12 cellular contexts compared by ENCODE assay signal in the genomic region with DNA sequence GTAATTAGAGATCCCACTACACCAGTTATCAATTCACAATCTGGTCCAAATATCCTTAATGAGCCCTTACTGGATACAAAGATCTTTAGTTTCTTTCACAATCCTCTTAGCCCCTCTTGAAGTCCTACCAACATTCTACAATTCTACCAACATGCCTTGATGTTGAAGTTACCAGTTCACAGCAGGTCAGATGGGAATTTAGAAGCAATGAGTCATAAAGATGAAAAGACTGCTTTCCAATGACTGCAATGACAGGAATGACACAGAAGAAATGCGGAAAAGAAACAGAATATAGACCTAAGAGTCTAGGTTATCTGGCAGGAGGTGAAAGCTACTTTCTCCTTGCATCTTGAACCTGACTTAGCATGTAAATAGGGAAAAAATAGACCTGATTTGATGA. TPM values are rescaled to one million over a fixed set of nuclear protein-coding genes. Genes with fewer than 3 reads are reported as not detected.
DNase-seq lines count a peak whose midpoint lies in the region; ATAC-seq and TF ChIP-seq lines count a peak whose summit lies in the region.
"Had no signal": no experiment of that assay in that cellular context is flagged by ENCODE, and none has a peak within 500 bp of the region (broad histone marks: within the 10 kb centered on the region; RNA-seq: fewer than 3 reads in every experiment).

No MANE protein-coding gene starts in this region.

- peak in 1 of 2 donors; percentile 38 for TF ChIP-seq POLR2A in adrenal gland (IDR thresholded peaks at IDR 0.05)

- no peak overlapping the region for H3K4me2 ChIP-seq in hepatocyte

- no peak overlapping the region for H3K4me3 Mint-ChIP-seq in natural killer cell
- H3K4me3 Mint-ChIP-seq: B cell had no signal

- H3K27ac ChIP-seq in adrenal gland (peak overlapping the region in 4 of 5 donors; percentile 9 to 59 (median 46)), hepatocyte (no peak overlapping the region)

- no peak overlapping the region for H3K27ac Mint-ChIP-seq in natural killer cell
- H3K27ac Mint-ChIP-seq: B cell had no signal

- H2AFZ ChIP-seq in hepatocyte: no peak overlapping the region

- ATAC-seq in natural killer cell: no peak
- no peak for ATAC-seq in HG03108 (IDR thresholded peaks at IDR 0.05; ENCODE audit: unreplicated experiment)

- no peaks in the 10 kb centered on the region for H3K79me2 ChIP-seq in hepatocyte

- WGBS in adrenal gland, 4 donors: 39 to 51% (median 50%) methylated on average over 1 of the region's 1 CpG
- 57% methylated on average over 1 of the region's 1 CpG for WGBS in hepatocyte (ENCODE audit: low lambda C conversion rate, missing lambda C conversion rate)

- H3K9me3 Mint-ChIP-seq in natural killer cell: no peaks in the 10 kb centered on the region

- peak; percentile 75 for DNase-seq in A172 (ENCODE audit: low spot score)
- peak; percentile 86 for DNase-seq in HCEC 1CT
- no peak for DNase-seq in adrenal gland
- peak; percentile 33 for DNase-seq in hepatocyte (ENCODE audit: low spot score)
- no peak for DNase-seq in natural killer cell
- DNase-seq in NCI-H82 (lab: John Stamatoyannopoulos, UW): no peak
- DNase-seq in HAP-1 (ENCODE audit: low spot score in 2 of 2): no peak
- DNase-seq: erythroblast, NCI-H446 treated with DMSO at 0.1 percent for 48 hours, T-helper 1 cell had no signal

- H3K4me3 ChIP-seq in adrenal gland: peak overlapping the region in 1 of 4 donors; percentile 25
- H3K4me3 ChIP-seq in hepatocyte: no peak overlapping the region
- no peak overlapping the region for H3K4me3 ChIP-seq in HAP-1

- intact Hi-C loops in adrenal gland (cut with DNase I) (no loop called here), natural killer cell (cut with micrococcal nuclease) (no loop called here)

- no peaks in the 10 kb centered on the region for H3K27me3 ChIP-seq in adrenal gland
- no peaks in the 10 kb centered on the region for H3K27me3 ChIP-seq in hepatocyte
- H3K27me3 ChIP-seq in HAP-1 (ENCODE audit: low read depth): no peaks in the 10 kb centered on the region

- no peaks in the 10 kb centered on the region for H3K36me3 ChIP-seq in adrenal gland (replicated peaks in 1 of 2)
- no peaks in the 10 kb centered on the region for H3K36me3 ChIP-seq in hepatocyte (replicated peaks; ENCODE audit: insufficient read depth, low read depth)
- H3K36me3 ChIP-seq in HAP-1 (replicated peaks): peaks cover 8% of the 10 kb centered on the region; the same call in 1 of the 2 replicates

- H4K20me1 ChIP-seq in hepatocyte (ENCODE audit: insufficient read depth, poor library complexity, severe bottlenecking): no peaks in the 10 kb centered on the region

- H3K9me2 ChIP-seq in hepatocyte (replicated peaks; ENCODE audit: insufficient read depth): no peaks in the 10 kb centered on the region

- H3K9me3 ChIP-seq in adrenal gland (replicated peaks in 1 of 3) (no peaks in the 10 kb centered on the region), hepatocyte (ENCODE audit: low read depth) (no peaks in the 10 kb centered on the region), HAP-1 (no peaks in the 10 kb centered on the region)

- no peaks in the 10 kb centered on the region for H3K27me3 Mint-ChIP-seq in natural killer cell (ENCODE audit: low read depth in 2 of 2)
- H3K27me3 Mint-ChIP-seq: B cell had no signal

- H3K4me1 ChIP-seq in adrenal gland (replicated peaks in 1 of 2): peaks cover 3 to 26% of the 10 kb centered on the region in 2 donors
- no peaks in the 10 kb centered on the region for H3K4me1 ChIP-seq in hepatocyte (ENCODE audit: insufficient read depth)
- no peaks in the 10 kb centered on the region for H3K4me1 ChIP-seq in HAP-1

- H3K4me1 Mint-ChIP-seq in natural killer cell: peaks cover 0 to 15% of the 10 kb centered on the region in 2 donors
- H3K4me1 Mint-ChIP-seq: B cell had no signal

- H3K36me3 Mint-ChIP-seq in natural killer cell: peaks cover 1% of the 10 kb centered on the region

- no peak for TF ChIP-seq CTCF in adrenal gland (IDR thresholded peaks at IDR 0.05)
- TF ChIP-seq CTCF in hepatocyte (IDR thresholded peaks at IDR 0.05; ENCODE audit: poor library complexity): no peak
- no peak for TF ChIP-seq CTCF in natural killer cell (IDR thresholded peaks at IDR 0.05)

- in situ Hi-C loops in HAP-1 (cut with MboI; ENCODE audit: low sequenced_read_pairs): no loop called here

RNA-seq across cellular contexts. Expression of gene RTTN, which starts 24.5 kb away (rescaled TPM):
- total RNA-seq in A172 (2014; rRNA removed; shearing (Covaris generic)): 14.1 and 15.6 TPM in 2 replicates
- total RNA-seq in adrenal gland (10 to 100 TPM in 4 of 8 donors, 1 to 10 TPM in 4; 4.0 to 22.5 (median 8.9) TPM), hepatocyte (10.0 and 14.0 TPM in 2 replicates), natural killer cell (10 to 100 TPM; 33.0 to 41.0 (median 35.5) TPM)
- polyA plus RNA-seq in adrenal gland (1 to 10 TPM; 4.1 to 7.9 (median 7.1) TPM), hepatocyte (2.5 and 3.0 TPM in 2 replicates)

Comparison
In these comparisons a context has a peak if more than half of its experiments do, and no peak if none do; other contexts are left out.
1. DNase-seq: peak in A172 (single experiment), HCEC 1CT (single experiment) and hepatocyte (single experiment); none in adrenal gland (0 of 7), natural killer cell (single experiment), NCI-H82 (single experiment) and HAP-1 (0 of 2).